In the genomic region with DNA sequence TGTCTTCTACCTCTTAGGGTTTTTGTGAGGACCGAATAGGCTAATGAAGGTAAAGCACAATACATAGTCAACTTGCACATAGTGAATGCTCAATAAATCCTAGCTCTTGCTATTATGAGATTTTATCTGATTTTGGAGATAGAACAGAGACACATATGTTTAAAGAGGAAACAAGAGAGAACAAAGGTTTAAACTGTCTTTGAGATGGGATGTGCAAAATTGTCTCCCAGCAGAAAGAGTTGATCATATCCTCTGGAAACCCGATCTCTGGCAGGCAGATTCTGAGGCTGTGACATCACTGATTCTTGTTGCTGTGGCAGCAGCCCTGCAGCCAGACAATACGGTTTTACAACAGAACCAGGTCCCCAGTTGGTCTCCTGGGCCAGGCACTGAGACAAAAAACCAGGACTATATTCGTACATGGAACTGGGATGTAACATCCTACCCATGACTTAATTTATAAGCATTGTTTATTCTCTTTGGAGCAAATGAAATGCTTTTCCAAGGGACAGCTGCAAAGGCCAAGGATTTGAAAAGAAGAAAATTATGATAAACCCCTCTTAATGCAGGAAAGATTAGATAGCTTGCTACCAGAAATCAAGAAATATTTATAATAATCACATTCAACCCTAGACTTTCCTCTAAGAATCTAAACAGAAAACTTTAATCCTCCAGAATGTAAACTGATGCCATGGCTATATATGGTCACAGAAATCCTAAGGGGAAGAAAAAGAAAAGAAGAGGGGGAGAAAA, we compare ENCODE assay signal across 11 cellular contexts.
DNase-seq lines count a peak whose midpoint lies in the region; TF ChIP-seq lines count a peak whose summit lies in the region.
"Had no signal": no experiment of that assay in that cellular context is flagged by ENCODE, and none has a peak within 500 bp of the region (broad histone marks: within the 10 kb centered on the region; RNA-seq: fewer than 3 reads in every experiment).

No MANE protein-coding gene starts in this region.

- no peak for TF ChIP-seq CTCF in ascending aorta (IDR thresholded peaks at IDR 0.05)

- DNase-seq in NCI-H1105 treated with DMSO at 0.1 percent for 48 hours (lab: John Stamatoyannopoulos, UW) = peak; percentile 1
- DNase-seq in NCI-H1105 (lab: John Stamatoyannopoulos, UW) = no peak
- peak in 1 of 2 donors; percentile 69 for DNase-seq in ascending aorta (ENCODE audit: low spot score in 2 of 2)
- peak; percentile 9 for DNase-seq in iPS DF 19.7 (ENCODE audit: low read depth, low spot score)
- DNase-seq in erythroblast (lab: John Stamatoyannopoulos, UW) = no peak
- DNase-seq in NCI-H1694 (lab: John Stamatoyannopoulos, UW) = no peak
- DNase-seq in cerebellar nuclear complex (lab: John Stamatoyannopoulos, UW) = no peak
- DNase-seq: activated gamma-delta T cell, upper lobe of left lung had no signal

- intact Hi-C loops in ascending aorta (cut with DNase I) = no loop called here

- H3K27me3 ChIP-seq in ascending aorta = no peaks in the 10 kb centered on the region
- H3K27me3 ChIP-seq in subcutaneous abdominal adipose tissue (ENCODE audit: control insufficient read depth in 5 of 5, insufficient read depth in 4 of 5, low read length in 5 of 5) = no peaks in the 10 kb centered on the region
- H3K27me3 ChIP-seq: upper lobe of left lung had no signal

- no peaks in the 10 kb centered on the region for H3K9me3 ChIP-seq in ascending aorta
- no peaks in the 10 kb centered on the region for H3K9me3 ChIP-seq in subcutaneous abdominal adipose tissue (ENCODE audit: control insufficient read depth in 5 of 5, low read length in 5 of 5)
- H3K9me3 ChIP-seq: HAP-1, upper lobe of left lung had no signal

- H3K36me3 ChIP-seq in ascending aorta (no peaks in the 10 kb centered on the region), subcutaneous abdominal adipose tissue (ENCODE audit: control insufficient read depth in 5 of 5, insufficient read depth in 5 of 5, low read length in 5 of 5) (no peaks in the 10 kb centered on the region)
- H3K36me3 ChIP-seq: HAP-1, upper lobe of left lung had no signal

- no peak overlapping the region for H3K4me3 ChIP-seq in ascending aorta
- H3K4me3 ChIP-seq in subcutaneous abdominal adipose tissue (ENCODE audit: low read depth in 1 of 5, low read length in 5 of 5) = no peak overlapping the region
- H3K4me3 ChIP-seq: HAP-1, upper lobe of left lung had no signal

- no peak for TF ChIP-seq POLR2A in erythroblast (IDR thresholded peaks at IDR 0.05; ENCODE audit: low read length)

- H3K27ac ChIP-seq in ascending aorta (peak overlapping the region; percentile 37 to 55), subcutaneous abdominal adipose tissue (ENCODE audit: low read depth, low read length) (peak overlapping the region; percentile 69)
- H3K27ac ChIP-seq: upper lobe of left lung had no signal

- H3K9ac ChIP-seq in subcutaneous abdominal adipose tissue (ENCODE audit: low read length in 5 of 5) = peak overlapping the region in 2 of 5 donors; percentile 8 to 60

- H3K4me1 ChIP-seq in ascending aorta (peaks cover 3 to 14% of the 10 kb centered on the region in 2 donors), subcutaneous abdominal adipose tissue (ENCODE audit: control insufficient read depth in 5 of 5, insufficient read depth in 5 of 5, low read length in 5 of 5) (peaks cover 0 to 23% (median 16%) of the 10 kb centered on the region in 5 donors)

Comparison
In these comparisons a context has a peak if more than half of its experiments do, and no peak if none do; other contexts are left out.
1. DNase-seq: peak in NCI-H1105 treated with DMSO at 0.1 percent for 48 hours (single experiment) and iPS DF 19.7 (single experiment); none in NCI-H1105 (single experiment), erythroblast (0 of 2), NCI-H1694 (single experiment) and cerebellar nuclear complex (0 of 2).